In the genomic region with DNA sequence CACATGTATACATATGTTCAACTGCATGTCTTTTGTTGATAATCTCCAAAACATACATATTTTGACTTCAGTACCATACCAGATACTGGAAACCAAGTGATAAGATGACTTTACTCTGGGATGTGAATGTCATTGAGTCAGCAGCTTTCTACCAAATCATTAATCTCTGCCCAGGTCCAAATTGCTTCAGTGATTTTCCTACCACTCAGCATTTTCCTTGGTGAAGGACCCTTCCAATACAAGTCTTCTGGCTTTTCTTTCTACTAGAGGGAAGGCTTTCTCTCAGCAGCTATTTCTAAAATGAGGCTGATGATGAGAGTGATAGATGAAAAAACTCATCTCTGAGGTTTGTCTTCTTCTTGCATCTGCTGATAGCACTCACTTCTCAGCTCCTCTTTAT, we compare ENCODE assay signal across 28 cellular contexts.
"Had no signal": no experiment of that assay in that cellular context is flagged by ENCODE, and none has a peak within 500 bp of the region (broad histone marks: within the 10 kb centered on the region; RNA-seq: fewer than 3 reads in every experiment).

No MANE protein-coding gene starts in this region.

- H3K4me1 ChIP-seq: stomach, suprapubic skin, testis, thyroid gland, tibial artery, tibial nerve, transverse colon, upper lobe of left lung, upper lobe of right lung, uterus, vagina had no signal

- H3K4me3 Mint-ChIP-seq: stimulated activated effector memory CD8-positive, alpha-beta T cell treated with anti-CD3 and anti-CD28 coated beads, Interleukin-12 subunit alpha, Interleukin-12 subunit beta, amount 100 ng/mL, for 72 hours; stimulated activated memory B cell treated with anti-CD40 and anti-IgM and Interleukin-4, amounts not matched to agents 10 μg/mL and 1 μg/mL and 100 μg/mL, for 72 hours; stimulated activated naive B cell treated with anti-CD40 and anti-IgM and Interleukin-4, amounts not matched to agents 10 μg/mL and 1 μg/mL and 100 μg/mL, for 72 hours; stimulated activated naive CD8-positive, alpha-beta T cell treated with anti-CD3 and anti-CD28 coated beads, Interleukin-15, amount 100 ng/mL, for 72 hours; stimulated activated naive CD8-positive, alpha-beta T cell treated with anti-CD3 and anti-CD28 coated beads, Interleukin-15, Interleukin-2, amounts not matched to agents 100 ng/mL and 50 ng/mL, for 24 hours had no signal

- H3K27ac Mint-ChIP-seq: stimulated activated effector memory CD8-positive, alpha-beta T cell treated with anti-CD3 and anti-CD28 coated beads, Interleukin-12 subunit alpha, Interleukin-12 subunit beta, amount 100 ng/mL, for 72 hours; stimulated activated memory B cell treated with anti-CD40 and anti-IgM and Interleukin-4, amounts not matched to agents 10 μg/mL and 1 μg/mL and 100 μg/mL, for 72 hours; stimulated activated naive B cell treated with anti-CD40 and anti-IgM and Interleukin-4, amounts not matched to agents 10 μg/mL and 1 μg/mL and 100 μg/mL, for 72 hours; stimulated activated naive CD8-positive, alpha-beta T cell treated with anti-CD3 and anti-CD28 coated beads, Interleukin-15, amount 100 ng/mL, for 72 hours; stimulated activated naive CD8-positive, alpha-beta T cell treated with anti-CD3 and anti-CD28 coated beads, Interleukin-15, Interleukin-2, amounts not matched to agents 100 ng/mL and 50 ng/mL, for 24 hours had no signal

- H3K4me1 Mint-ChIP-seq: stimulated activated effector memory CD8-positive, alpha-beta T cell treated with anti-CD3 and anti-CD28 coated beads, Interleukin-12 subunit alpha, Interleukin-12 subunit beta, amount 100 ng/mL, for 72 hours; stimulated activated memory B cell treated with anti-CD40 and anti-IgM and Interleukin-4, amounts not matched to agents 10 μg/mL and 1 μg/mL and 100 μg/mL, for 72 hours; stimulated activated naive B cell treated with anti-CD40 and anti-IgM and Interleukin-4, amounts not matched to agents 10 μg/mL and 1 μg/mL and 100 μg/mL, for 72 hours; stimulated activated naive CD8-positive, alpha-beta T cell treated with anti-CD3 and anti-CD28 coated beads, Interleukin-15, amount 100 ng/mL, for 72 hours had no signal

- DNase-seq: stimulated activated CD4-positive, alpha-beta T cell treated with anti-CD3 and anti-CD28 coated beads, Interleukin-2, amount 100 ng/mL, for 48 hours; stimulated activated CD4-positive, alpha-beta T cell treated with anti-CD3 and anti-CD28 coated beads, Interleukin-4, amount 100 ng/mL, for 1 hour; stimulated activated CD4-positive, alpha-beta T cell treated with anti-CD3 and anti-CD28 coated beads, Interleukin-4, amount 100 ng/mL, for 24 hours; stimulated activated CD4-positive, alpha-beta T cell treated with anti-CD3 and anti-CD28 coated beads, Interleukin-4, amount 100 ng/mL, for 4 hours; stimulated activated CD8-positive, alpha-beta memory T cell treated with anti-CD3 and anti-CD28 coated beads, Interleukin-4, amount 100 ng/mL, for 48 hours; stimulated activated naive B cell treated with anti-CD40 and anti-IgM and Interleukin-4, amounts not matched to agents 10 μg/mL and 1 μg/mL and 100 μg/mL, for 72 hours; stimulated activated naive CD4-positive, alpha-beta T cell; stimulated activated naive CD4-positive, alpha-beta T cell treated with Interleukin-2 at 50 U/mL for 16 hours; stimulated activated naive CD8-positive, alpha-beta T cell treated with anti-CD3 and anti-CD28 coated beads, Interleukin-15, amount 100 ng/mL, for 72 hours; stimulated activated naive CD8-positive, alpha-beta T cell treated with anti-CD3 and anti-CD28 coated beads, Interleukin-15, Interleukin-2, amounts not matched to agents 100 U/mL and 50 U/mL, for 24 hours; stomach; substantia nigra; testis; thyroid gland; tibial artery; transverse colon; trophoblast cell; upper lobe of left lung; upper lobe of right lung; uterus had no signal

- H3K9me3 ChIP-seq: stomach, suprapubic skin, testis, thoracic aorta, thyroid gland, tibial artery, tibial nerve, transverse colon, upper lobe of left lung, upper lobe of right lung, uterus, vagina had no signal

- H3K27ac ChIP-seq: stomach, suprapubic skin, testis, thoracic aorta, thyroid gland, tibial artery, tibial nerve, transverse colon, upper lobe of left lung, upper lobe of right lung, uterus, vagina had no signal

- FAIRE-seq: urothelium cell line had no signal

- H3K36me3 Mint-ChIP-seq: stimulated activated effector memory CD8-positive, alpha-beta T cell treated with anti-CD3 and anti-CD28 coated beads, Interleukin-12 subunit alpha, Interleukin-12 subunit beta, amount 100 ng/mL, for 72 hours; stimulated activated memory B cell treated with anti-CD40 and anti-IgM and Interleukin-4, amounts not matched to agents 10 μg/mL and 1 μg/mL and 100 μg/mL, for 72 hours; stimulated activated naive B cell treated with anti-CD40 and anti-IgM and Interleukin-4, amounts not matched to agents 10 μg/mL and 1 μg/mL and 100 μg/mL, for 72 hours had no signal

- H3K27me3 Mint-ChIP-seq: stimulated activated memory B cell treated with anti-CD40 and anti-IgM and Interleukin-4, amounts not matched to agents 10 μg/mL and 1 μg/mL and 100 μg/mL, for 72 hours; stimulated activated naive B cell treated with anti-CD40 and anti-IgM and Interleukin-4, amounts not matched to agents 10 μg/mL and 1 μg/mL and 100 μg/mL, for 72 hours; stimulated activated naive CD8-positive, alpha-beta T cell treated with anti-CD3 and anti-CD28 coated beads, Interleukin-15, amount 100 ng/mL, for 72 hours; stimulated activated naive CD8-positive, alpha-beta T cell treated with anti-CD3 and anti-CD28 coated beads, Interleukin-15, Interleukin-2, amounts not matched to agents 100 ng/mL and 50 ng/mL, for 24 hours had no signal

- ATAC-seq: stimulated activated effector memory CD8-positive, alpha-beta T cell treated with anti-CD3 and anti-CD28 coated beads, Interleukin-12 subunit alpha, Interleukin-12 subunit beta, amount 100 ng/mL, for 72 hours; stimulated activated memory B cell treated with anti-CD40 and anti-IgM and Interleukin-4, amounts not matched to agents 10 μg/mL and 1 μg/mL and 100 μg/mL, for 72 hours; stimulated activated naive B cell treated with anti-CD40 and anti-IgM and Interleukin-4, amounts not matched to agents 10 μg/mL and 1 μg/mL and 100 μg/mL, for 72 hours; stimulated activated naive CD8-positive, alpha-beta T cell treated with anti-CD3 and anti-CD28 coated beads, Interleukin-15, amount 100 ng/mL, for 72 hours; stimulated activated naive CD8-positive, alpha-beta T cell treated with anti-CD3 and anti-CD28 coated beads, Interleukin-15, Interleukin-2, amounts not matched to agents 100 U/mL and 50 U/mL, for 24 hours; upper lobe of right lung had no signal

- H3K27me3 ChIP-seq: stomach, suprapubic skin, testis, thyroid gland, tibial nerve, transverse colon, upper lobe of left lung, upper lobe of right lung, uterus, vagina had no signal

- H3K36me3 ChIP-seq: stomach, suprapubic skin, thoracic aorta, thyroid gland, tibial artery, tibial nerve, transverse colon, upper lobe of left lung, upper lobe of right lung, uterus, vagina had no signal

- H3K9me3 Mint-ChIP-seq: stimulated activated naive CD8-positive, alpha-beta T cell treated with anti-CD3 and anti-CD28 coated beads, Interleukin-15, Interleukin-2, amounts not matched to agents 100 ng/mL and 50 ng/mL, for 24 hours had no signal

- H3K4me3 ChIP-seq: stomach, suprapubic skin, testis, thoracic aorta, thyroid gland, tibial artery, tibial nerve, transverse colon, upper lobe of left lung, upper lobe of right lung, uterus, vagina had no signal
